ENCODE assay signal across 15 cellular contexts in the genomic region with DNA sequence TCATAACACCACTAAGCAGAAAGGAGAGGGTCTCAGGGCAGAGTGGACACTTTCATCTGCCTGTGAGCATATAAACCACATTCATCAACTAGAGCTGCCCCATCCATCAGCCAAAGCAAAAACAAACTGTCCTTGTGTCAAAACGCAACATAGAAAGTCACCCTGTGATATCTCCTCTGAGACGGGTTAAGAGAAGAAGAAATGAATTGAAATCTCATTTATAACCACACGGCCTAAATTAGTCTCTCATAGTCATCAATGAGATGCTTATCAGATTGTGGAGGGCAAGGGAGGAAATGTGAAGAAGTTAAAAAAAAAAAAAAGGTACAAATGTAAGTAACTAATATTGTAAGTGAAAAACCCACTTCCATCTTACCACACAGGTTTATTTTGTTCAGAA.
DNase-seq lines count a peak whose midpoint lies in the region; ATAC-seq lines count a peak whose summit lies in the region.
"Had no signal": no experiment of that assay in that cellular context is flagged by ENCODE, and none has a peak within 500 bp of the region (broad histone marks: within the 10 kb centered on the region; RNA-seq: fewer than 3 reads in every experiment).

No MANE protein-coding gene starts in this region.

- H3K36me3 Mint-ChIP-seq in activated T-cell treated with anti-CD3 and anti-CD28 coated beads, Interleukin-2, amount 50 U/mL, for 24 hours (ENCODE audit: low read depth) = peaks cover 4% of the 10 kb centered on the region
- H3K36me3 Mint-ChIP-seq in IgD-negative memory B cell = no peaks in the 10 kb centered on the region
- peaks cover under 1% of the 10 kb centered on the region for H3K36me3 Mint-ChIP-seq in stimulated activated effector memory CD8-positive, alpha-beta T cell treated with anti-CD3 and anti-CD28 coated beads, Interleukin-12 subunit alpha, Interleukin-12 subunit beta, amount 100 ng/mL, for 72 hours

- H3K4me3 Mint-ChIP-seq in activated T-cell treated with anti-CD3 and anti-CD28 coated beads, Interleukin-2, amount 50 U/mL, for 24 hours = peak overlapping the region; percentile 14
- peak overlapping the region in 1 of 4 donors; percentile 30 for H3K4me3 Mint-ChIP-seq in IgD-negative memory B cell
- peak overlapping the region; percentile 0 for H3K4me3 Mint-ChIP-seq in stimulated activated effector memory CD8-positive, alpha-beta T cell treated with anti-CD3 and anti-CD28 coated beads, Interleukin-12 subunit alpha, Interleukin-12 subunit beta, amount 100 ng/mL, for 72 hours

- no peaks in the 10 kb centered on the region for H3K9me3 Mint-ChIP-seq in activated T-cell treated with anti-CD3 and anti-CD28 coated beads, Interleukin-2, amount 50 U/mL, for 24 hours
- peaks cover 0 to 2% (median 0%) of the 10 kb centered on the region in 3 donors for H3K9me3 Mint-ChIP-seq in IgD-negative memory B cell
- no peaks in the 10 kb centered on the region for H3K9me3 Mint-ChIP-seq in stimulated activated effector memory CD8-positive, alpha-beta T cell treated with anti-CD3 and anti-CD28 coated beads, Interleukin-12 subunit alpha, Interleukin-12 subunit beta, amount 100 ng/mL, for 72 hours

- ATAC-seq in stimulated activated effector memory CD8-positive, alpha-beta T cell treated with anti-CD3 and anti-CD28 coated beads, Interleukin-12 subunit alpha, Interleukin-12 subunit beta, amount 100 ng/mL, for 72 hours = peak; percentile 82
- ATAC-seq: left ventricle myocardium superior had no signal

- peak overlapping the region; percentile 84 for H3K27ac ChIP-seq in angular gyrus (ENCODE audit: low read depth, low read length)
- H3K27ac ChIP-seq: RWPE1 had no signal

- DNase-seq in activated T-cell treated with anti-CD3 and anti-CD28 coated beads, Interleukin-2, amount 50 U/mL, for 24 hours = no peak
- no peak for DNase-seq in activated T-cell treated with anti-CD3 and anti-CD28 coated beads for 4 hours
- no peak for DNase-seq in stimulated activated effector memory CD8-positive, alpha-beta T cell treated with anti-CD3 and anti-CD28 coated beads, Interleukin-12 subunit alpha, Interleukin-12 subunit beta, amount 100 ng/mL, for 72 hours (ENCODE audit: low spot score in 2 of 2)
- no peak for DNase-seq in NCI-H1092 treated with DMSO at 0.1 percent for 48 hours (lab: John Stamatoyannopoulos, UW)
- DNase-seq in glomerular visceral epithelial cell (ENCODE audit: extremely low spot score) = no peak
- DNase-seq in MV-4-11 (lab: John Stamatoyannopoulos, UW) = no peak
- DNase-seq: activated CD8-positive, alpha-beta memory T cell treated with anti-CD3 and anti-CD28 coated beads, Interleukin-2, amount 50 U/mL, for 4 hours; left ventricle myocardium superior; NCI-H1048; NCI-H226; occipital lobe; T-helper 9 cell had no signal

- peaks cover 85% of the 10 kb centered on the region for H3K4me1 Mint-ChIP-seq in activated T-cell treated with anti-CD3 and anti-CD28 coated beads, Interleukin-2, amount 50 U/mL, for 24 hours (ENCODE audit: low read depth)
- H3K4me1 Mint-ChIP-seq in IgD-negative memory B cell = peaks cover 59 to 79% (median 71%) of the 10 kb centered on the region in 3 donors
- H3K4me1 Mint-ChIP-seq in stimulated activated effector memory CD8-positive, alpha-beta T cell treated with anti-CD3 and anti-CD28 coated beads, Interleukin-12 subunit alpha, Interleukin-12 subunit beta, amount 100 ng/mL, for 72 hours = peaks cover 72% of the 10 kb centered on the region

- no peaks in the 10 kb centered on the region for H3K27me3 Mint-ChIP-seq in activated T-cell treated with anti-CD3 and anti-CD28 coated beads, Interleukin-2, amount 50 U/mL, for 24 hours
- H3K27me3 Mint-ChIP-seq in IgD-negative memory B cell = no peaks in the 10 kb centered on the region

- H3K27ac Mint-ChIP-seq in activated T-cell treated with anti-CD3 and anti-CD28 coated beads, Interleukin-2, amount 50 U/mL, for 24 hours = peak overlapping the region; percentile 92
- peak overlapping the region; percentile 3 to 33 (median 28) for H3K27ac Mint-ChIP-seq in IgD-negative memory B cell
- no peak overlapping the region for H3K27ac Mint-ChIP-seq in stimulated activated effector memory CD8-positive, alpha-beta T cell treated with anti-CD3 and anti-CD28 coated beads, Interleukin-12 subunit alpha, Interleukin-12 subunit beta, amount 100 ng/mL, for 72 hours
